32 cellular contexts compared by ENCODE assay signal in the genomic region with DNA sequence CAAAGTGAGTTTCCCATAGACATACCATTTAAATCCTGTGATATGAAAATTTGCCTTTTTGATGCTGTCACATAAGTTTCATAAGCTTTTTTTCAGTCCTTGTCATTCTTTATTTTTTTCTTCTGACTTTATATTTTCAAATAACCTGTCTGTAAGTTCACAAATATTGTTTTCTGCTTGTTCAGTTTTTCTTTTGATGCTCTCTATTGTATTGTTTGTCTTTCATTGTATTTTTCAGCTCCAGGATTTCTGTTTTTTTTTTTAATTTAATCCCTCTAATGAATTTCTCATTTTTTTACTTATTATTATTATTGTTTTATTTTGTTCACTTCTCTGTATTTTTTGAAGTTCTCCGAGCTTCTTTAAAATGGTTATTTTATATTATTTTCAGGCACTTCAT.
"Had no signal": no experiment of that assay in that cellular context is flagged by ENCODE, and none has a peak within 500 bp of the region (broad histone marks: within the 10 kb centered on the region; RNA-seq: fewer than 3 reads in every experiment).

No MANE protein-coding gene starts in this region.

- H3K4me3 ChIP-seq: MG63 had no signal

- H3K27ac ChIP-seq: KMS-11 had no signal

- H3K4me2 ChIP-seq: KMS-11 had no signal

- H3K27me3 ChIP-seq: MG63 had no signal

- H3K36me3 ChIP-seq: MG63 had no signal

- H3K9ac ChIP-seq: KMS-11 had no signal

- DNase-seq: Karpas-422, Kasumi-1, MG63, MM.1S, MV-4-11, NCI-H1048, NCI-H1092, NCI-H1092 treated with DMSO at 0.1 percent for 48 hours, NCI-H1105, NCI-H1105 treated with DMSO at 0.1 percent for 48 hours, NCI-H1417, NCI-H1417 treated with DMSO at 0.1 percent for 48 hours, NCI-H1436, NCI-H1436 treated with DMSO at 0.1 percent for 48 hours, NCI-H146, NCI-H1694, NCI-H1694 treated with DMSO at 0.1 percent for 48 hours, NCI-H187, NCI-H187 treated with DMSO at 0.1 percent for 48 hours, NCI-H1930, NCI-H2029, NCI-H2081, NCI-H2081 treated with DMSO at 0.1 percent for 48 hours, NCI-H2107, NCI-H2171, NCI-H2171 treated with DMSO at 0.1 percent for 48 hours, NCI-H2227 treated with DMSO at 0.1 percent for 48 hours, NCI-H226, NCI-H345, NCI-H510A, NCI-H510A treated with DMSO at 0.1 percent for 48 hours had no signal
